ENCODE assay signal across 8 cellular contexts in genomic region chr18:33578371-33579146, GRCh38. TPM values are rescaled to one million over a fixed set of nuclear protein-coding genes. Genes with fewer than 3 reads are reported as not detected.
A peak's percentile ranks its signal among the peaks of the same experiment; 100 is the strongest.
DNase-seq lines count a peak whose midpoint lies in the region; ATAC-seq lines count a peak whose summit lies in the region.

No MANE protein-coding gene starts in this region.

- DNase-seq in DMS53 treated with DMSO at 0.1 percent for 48 hours (lab: John Stamatoyannopoulos, UW; ENCODE audit: unreplicated experiment) (peak; percentile 22), NCI-H2227 (lab: John Stamatoyannopoulos, UW; ENCODE audit: unreplicated experiment) (peak; percentile 72), NCI-H1694 treated with DMSO at 0.1 percent for 48 hours (lab: John Stamatoyannopoulos, UW) (no peak)
- DNase-seq in activated CD4-positive, alpha-beta memory T cell treated with anti-CD3 and anti-CD28 coated beads for 36 hours = no peak
- no peak for DNase-seq in activated naive CD4-positive, alpha-beta T cell treated with anti-CD3 and anti-CD28 coated beads, Interleukin-2, amount 50 U/mL, for 72 hours (ENCODE audit: low spot score in 2 of 2)
- no peak for DNase-seq in activated CD4-positive, CD25-positive, alpha-beta regulatory T cell (lab: John Stamatoyannopoulos, UW)

- peaks cover 3% of the 10 kb centered on the region for H3K36me3 Mint-ChIP-seq in activated CD4-positive, alpha-beta memory T cell treated with anti-CD3 and anti-CD28 coated beads for 36 hours
- peaks cover 7 to 12% of the 10 kb centered on the region in 2 donors for H3K36me3 Mint-ChIP-seq in activated naive CD4-positive, alpha-beta T cell treated with anti-CD3 and anti-CD28 coated beads, Interleukin-2, amount 50 U/mL, for 72 hours

- H3K27me3 ChIP-seq in esophagus (ENCODE audit: control insufficient read depth in 1 of 2, insufficient read depth in 2 of 2, low read length in 2 of 2) = peaks cover 0 to 4% of the 10 kb centered on the region in 2 donors
- H3K27me3 ChIP-seq in muscle layer of colon (ENCODE audit: control insufficient read depth in 1 of 2, insufficient read depth in 2 of 2, low read length in 2 of 2) = no peaks in the 10 kb centered on the region

- no peaks in the 10 kb centered on the region for H3K9me3 Mint-ChIP-seq in activated CD4-positive, alpha-beta memory T cell treated with anti-CD3 and anti-CD28 coated beads for 36 hours
- peaks cover 0 to 8% of the 10 kb centered on the region in 2 donors for H3K9me3 Mint-ChIP-seq in activated naive CD4-positive, alpha-beta T cell treated with anti-CD3 and anti-CD28 coated beads, Interleukin-2, amount 50 U/mL, for 72 hours

- ATAC-seq in activated naive CD4-positive, alpha-beta T cell treated with anti-CD3 and anti-CD28 coated beads, Interleukin-2, amount 50 U/mL, for 72 hours = no peak

- WGBS in esophagus, 2 donors = 2 to 3% methylated on average over 60 to 102 of the region's 103 CpGs

- H3K36me3 ChIP-seq in esophagus (ENCODE audit: control insufficient read depth in 2 of 2, insufficient read depth in 2 of 2, low read length in 1 of 2) (no peaks in the 10 kb centered on the region), muscle layer of colon (ENCODE audit: insufficient read depth, low read length) (no peaks in the 10 kb centered on the region)

- H3K27ac ChIP-seq in esophagus (ENCODE audit: low read depth in 2 of 2, low read length in 1 of 2) = peak overlapping the region; percentile 38 to 74
- peak overlapping the region; percentile 65 for H3K27ac ChIP-seq in muscle layer of colon (ENCODE audit: low read depth, low read length)

- CTCF ChIA-PET in activated CD4-positive, alpha-beta memory T cell treated with anti-CD3 and anti-CD28 coated beads for 36 hours (lab: Charles Lee) = no interaction called here

- H3K4me3 ChIP-seq in esophagus (ENCODE audit: low read depth in 1 of 2, low read length in 2 of 2) = peak overlapping the region; percentile 55 to 74
- peak overlapping the region; percentile 66 to 97 for H3K4me3 ChIP-seq in muscle layer of colon (ENCODE audit: low read depth in 1 of 2, low read length in 2 of 2)

- peak overlapping the region; percentile 42 for H3K9ac ChIP-seq in muscle layer of colon (ENCODE audit: low read length)

- peaks cover 5% of the 10 kb centered on the region for H3K4me1 Mint-ChIP-seq in activated CD4-positive, alpha-beta memory T cell treated with anti-CD3 and anti-CD28 coated beads for 36 hours (ENCODE audit: low read depth)

- no peak overlapping the region for H3K27ac Mint-ChIP-seq in activated CD4-positive, alpha-beta memory T cell treated with anti-CD3 and anti-CD28 coated beads for 36 hours
- no peak overlapping the region for H3K27ac Mint-ChIP-seq in activated naive CD4-positive, alpha-beta T cell treated with anti-CD3 and anti-CD28 coated beads, Interleukin-2, amount 50 U/mL, for 72 hours

- no peak overlapping the region for H3K4me3 Mint-ChIP-seq in activated CD4-positive, alpha-beta memory T cell treated with anti-CD3 and anti-CD28 coated beads for 36 hours

- H3K27me3 Mint-ChIP-seq in activated CD4-positive, alpha-beta memory T cell treated with anti-CD3 and anti-CD28 coated beads for 36 hours = peaks cover 13% of the 10 kb centered on the region

- POLR2A ChIA-PET in activated CD4-positive, alpha-beta memory T cell treated with anti-CD3 and anti-CD28 coated beads for 36 hours (lab: Charles Lee) = no interaction called here

- no peaks in the 10 kb centered on the region for H3K9me3 ChIP-seq in esophagus (ENCODE audit: control insufficient read depth in 2 of 2, insufficient read depth in 1 of 2, low read depth in 1 of 2, low read length in 1 of 2)
- H3K9me3 ChIP-seq in muscle layer of colon (ENCODE audit: low read length) = no peaks in the 10 kb centered on the region

- peaks cover 8 to 10% of the 10 kb centered on the region in 2 donors for H3K4me1 ChIP-seq in esophagus (ENCODE audit: control insufficient read depth in 2 of 2, insufficient read depth in 2 of 2, low read length in 1 of 2)
- H3K4me1 ChIP-seq in muscle layer of colon (ENCODE audit: insufficient read depth, low read length) = peaks cover 25% of the 10 kb centered on the region

- intact Hi-C loops in activated CD4-positive, alpha-beta memory T cell treated with anti-CD3 and anti-CD28 coated beads for 36 hours (cut with micrococcal nuclease) = no loop called here

RNA-seq across cellular contexts. Expression of gene ASXL3, which starts 0.5 kb away (rescaled TPM):
- polyA plus RNA-seq in esophagus = under 1 TPM; 0.02 to 0.06 TPM
- total RNA-seq in activated CD4-positive, alpha-beta memory T cell treated with anti-CD3 and anti-CD28 coated beads for 36 hours = not detected
- not detected for total RNA-seq in activated naive CD4-positive, alpha-beta T cell treated with anti-CD3 and anti-CD28 coated beads, Interleukin-2, amount 50 U/mL, for 72 hours

Comparison
In these comparisons a context has a peak if more than half of its experiments do, and no peak if none do; other contexts are left out.
1. DNase-seq: peak in DMS53 treated with DMSO at 0.1 percent for 48 hours (single experiment) and NCI-H2227 (single experiment); none in NCI-H1694 treated with DMSO at 0.1 percent for 48 hours (single experiment), activated CD4-positive, alpha-beta memory T cell treated with anti-CD3 and anti-CD28 coated beads for 36 hours (single experiment), activated naive CD4-positive, alpha-beta T cell treated with anti-CD3 and anti-CD28 coated beads, Interleukin-2, amount 50 U/mL, for 72 hours (0 of 2) and activated CD4-positive, CD25-positive, alpha-beta regulatory T cell (0 of 4).